ENCODE assay signal across 1 cellular context in the genomic region with DNA sequence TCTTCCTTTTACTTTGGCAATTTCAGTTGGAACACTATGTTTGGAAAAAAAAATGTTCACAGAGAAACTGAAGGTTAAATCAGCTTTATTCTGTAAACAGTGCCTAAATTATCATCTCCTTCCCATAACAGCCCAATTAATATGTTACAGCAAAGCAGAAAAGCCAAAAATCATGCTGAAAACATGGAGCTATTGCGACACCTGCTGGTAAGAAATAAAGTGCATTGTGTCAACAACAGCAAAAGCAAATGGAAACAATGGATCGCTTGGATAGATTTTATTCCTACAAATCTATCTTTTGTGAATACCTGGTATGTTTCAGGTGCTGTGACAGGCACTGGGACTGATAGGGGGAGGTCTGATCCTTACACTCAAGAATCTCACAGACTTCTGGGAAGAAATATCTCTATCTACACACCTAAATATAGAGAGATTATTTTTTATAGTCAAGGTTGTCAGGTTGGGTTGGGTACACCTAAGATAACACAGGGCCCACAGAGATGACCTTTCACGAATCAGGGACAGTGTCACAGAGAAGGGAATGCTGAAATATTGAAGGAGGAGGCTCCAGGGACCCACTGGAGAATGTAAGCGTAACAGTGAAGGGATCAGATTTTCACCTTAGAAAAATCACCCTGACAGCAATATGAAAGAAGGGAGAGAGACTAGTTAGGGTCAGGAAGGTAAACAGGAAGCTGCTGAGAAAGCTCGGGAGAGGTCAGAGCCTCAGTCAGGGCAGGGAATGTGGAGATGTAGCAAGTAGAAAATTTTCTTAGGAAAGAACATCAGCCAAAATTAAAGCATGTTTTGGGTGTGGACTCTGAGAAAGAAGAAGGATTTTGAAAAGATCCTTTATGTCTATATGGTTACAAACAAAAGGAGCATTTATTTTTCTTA.
TF ChIP-seq lines count a peak whose summit lies in the region.

No MANE protein-coding gene starts in this region.

TF ChIP-seq in K562, 482 proteins besides CTCF, POLR2A, EP300 and RAD21 (continues in another document):
- no peak for TF ChIP-seq CEBPG (CRISPR knock-in tag; IDR thresholded peaks at IDR 0.05)
- TF ChIP-seq CEBPG (tag; conservative IDR thresholded peaks at IDR 0.05 in 1 of 2, IDR thresholded peaks at IDR 0.05 in 1 of 2): peak; percentile 82 to 83
- TF ChIP-seq ZNF121 (CRISPR knock-in tag; conservative IDR thresholded peaks at IDR 0.05): no peak
- no peak for TF ChIP-seq RBM34 (IDR thresholded peaks at IDR 0.05; ENCODE audit: borderline replicate concordance, insufficient read depth, low read length)
- no peak for TF ChIP-seq E2F3 (CRISPR knock-in tag; IDR thresholded peaks at IDR 0.05)
- no peak for TF ChIP-seq TAF7 (tag; IDR thresholded peaks at IDR 0.05)
- TF ChIP-seq SMC3 (conservative IDR thresholded peaks at IDR 0.05; ENCODE audit: insufficient read depth, low read depth, low read length): peak; percentile 47
- no peak for TF ChIP-seq HNRNPH1 (optimal IDR thresholded peaks at IDR 0.05; ENCODE audit: low read depth, low read length)
- no peak for TF ChIP-seq MTA2 (IDR thresholded peaks at IDR 0.05; ENCODE audit: low read depth)
- TF ChIP-seq JUNB (CRISPR knock-in tag; conservative IDR thresholded peaks at IDR 0.05): no peak
- peak; percentile 74 for TF ChIP-seq FOXK2 (conservative IDR thresholded peaks at IDR 0.05 in 1 of 2, IDR thresholded peaks at IDR 0.05 in 1 of 2; ENCODE audit: low read depth in 2 of 2)
- peak; percentile 89 for TF ChIP-seq CEBPB (tag; IDR thresholded peaks at IDR 0.05)
- TF ChIP-seq PHF8 (IDR thresholded peaks at IDR 0.05; ENCODE audit: borderline replicate concordance, low read length): no peak
- TF ChIP-seq SMAD1 (IDR thresholded peaks at IDR 0.05; ENCODE audit: low read depth, low read length, partially characterized antibody): no peak
- TF ChIP-seq NFYB (IDR thresholded peaks at IDR 0.05; ENCODE audit: extremely low read depth, insufficient read length): no peak
- TF ChIP-seq FOXA3 (CRISPR knock-in tag; conservative IDR thresholded peaks at IDR 0.05 in 1 of 2, IDR thresholded peaks at IDR 0.05 in 1 of 2): peak; percentile 98 to 100
- TF ChIP-seq POLR2H (tag; IDR thresholded peaks at IDR 0.05; ENCODE audit: low read depth): no peak
- TF ChIP-seq PCBP1 (IDR thresholded peaks at IDR 0.05; ENCODE audit: low read depth, low read length, poor library complexity, severe bottlenecking): no peak
- TF ChIP-seq UBTF (IDR thresholded peaks at IDR 0.05; ENCODE audit: borderline replicate concordance in 1 of 2, low read depth in 2 of 2, low read length in 2 of 2): no peak
- TF ChIP-seq SREBF2 (CRISPR knock-in tag; IDR thresholded peaks at IDR 0.05): no peak
- no peak for TF ChIP-seq NRF1 (conservative IDR thresholded peaks at IDR 0.05 in 1 of 2, IDR thresholded peaks at IDR 0.05 in 1 of 2)
- no peak for TF ChIP-seq CLOCK (CRISPR knock-in tag; IDR thresholded peaks at IDR 0.05; ENCODE audit: borderline replicate concordance)
- no peak for TF ChIP-seq REST (CRISPR knock-in tag; IDR thresholded peaks at IDR 0.05; ENCODE audit: low read depth)
- peak; percentile 97 for TF ChIP-seq FOXA1 (IDR thresholded peaks at IDR 0.05; ENCODE audit: borderline replicate concordance)
- TF ChIP-seq, protein P1, sequence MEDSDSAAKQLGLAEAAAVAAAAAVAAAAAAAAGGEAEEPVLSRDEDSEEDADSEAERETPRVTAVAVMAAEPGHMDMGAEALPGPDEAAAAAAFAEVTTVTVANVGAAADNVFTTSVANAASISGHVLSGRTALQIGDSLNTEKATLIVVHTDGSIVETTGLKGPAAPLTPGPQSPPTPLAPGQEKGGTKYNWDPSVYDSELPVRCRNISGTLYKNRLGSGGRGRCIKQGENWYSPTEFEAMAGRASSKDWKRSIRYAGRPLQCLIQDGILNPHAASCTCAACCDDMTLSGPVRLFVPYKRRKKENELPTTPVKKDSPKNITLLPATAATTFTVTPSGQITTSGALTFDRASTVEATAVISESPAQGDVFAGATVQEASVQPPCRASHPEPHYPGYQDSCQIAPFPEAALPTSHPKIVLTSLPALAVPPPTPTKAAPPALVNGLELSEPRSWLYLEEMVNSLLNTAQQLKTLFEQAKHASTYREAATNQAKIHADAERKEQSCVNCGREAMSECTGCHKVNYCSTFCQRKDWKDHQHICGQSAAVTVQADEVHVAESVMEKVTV (CRISPR knock-in tag; IDR thresholded peaks at IDR 0.05): peak; percentile 66
- TF ChIP-seq ATF7 (IDR thresholded peaks at IDR 0.05): no peak
- no peak for TF ChIP-seq MGA (IDR thresholded peaks at IDR 0.05)
- TF ChIP-seq TARDBP (IDR thresholded peaks at IDR 0.05): no peak
- no peak for TF ChIP-seq CBFA2T2 (conservative IDR thresholded peaks at IDR 0.05)
- TF ChIP-seq ZNF274 (IDR thresholded peaks at IDR 0.05; ENCODE audit: borderline replicate concordance, low read depth, low read length): no peak
